Comparison of ENCODE assay signal across 1 cellular context in the genomic region with DNA sequence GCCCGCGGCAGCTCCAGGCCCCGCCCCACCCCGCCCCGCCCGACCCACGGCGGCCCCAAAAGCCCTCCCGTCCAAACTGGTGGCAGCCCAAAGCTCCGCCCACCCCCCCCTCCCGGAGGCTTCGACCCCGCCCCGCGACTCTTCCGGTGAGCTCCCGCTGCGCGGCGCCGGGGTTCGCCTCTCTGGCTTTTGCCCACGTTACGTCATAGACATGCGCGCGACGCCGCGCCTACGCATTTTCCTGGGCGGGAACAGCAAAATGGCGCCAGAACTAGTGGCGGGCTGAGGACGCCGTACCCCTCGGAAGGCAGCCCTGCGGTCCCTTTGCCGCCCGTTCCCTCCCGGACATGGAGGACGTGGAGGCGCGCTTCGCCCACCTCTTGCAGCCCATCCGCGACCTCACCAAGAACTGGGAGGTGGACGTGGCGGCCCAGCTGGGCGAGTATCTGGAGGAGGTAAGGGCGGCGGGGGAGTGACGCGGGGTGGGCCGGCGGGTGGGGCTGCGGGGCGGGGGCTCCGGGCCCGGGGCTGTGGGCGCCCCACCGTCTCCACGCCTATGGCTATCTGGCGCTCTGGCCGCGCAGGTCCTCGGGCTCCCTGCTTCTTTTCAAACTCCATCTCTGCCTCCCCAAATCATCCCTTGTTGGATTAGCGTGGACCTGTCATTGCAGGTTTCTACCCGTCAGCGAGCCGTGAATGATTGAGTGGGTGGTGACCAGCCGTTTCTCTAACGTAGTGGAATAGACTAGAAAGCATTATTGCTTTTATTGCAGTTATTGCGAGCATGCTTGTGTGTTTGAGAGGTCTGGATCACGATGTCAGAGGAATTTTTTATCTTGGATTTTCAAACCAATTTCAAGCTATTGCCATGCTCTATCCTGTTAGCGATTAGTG.
A peak's percentile ranks its signal among the peaks of the same experiment; 100 is the strongest.
TF ChIP-seq lines count a peak whose summit lies in the region.

A gene (plus strand): TSS at position 234 of the 894 bp plus-strand sequence. CDS start 114 bp downstream, at position 348.

TF ChIP-seq in H1, 55 proteins besides CTCF, POLR2A, EP300 and RAD21:
- TF ChIP-seq EGR1 (IDR thresholded peaks at IDR 0.05; ENCODE audit: borderline replicate concordance, low read depth, low read length) (peak; percentile 94), NRF1 (IDR thresholded peaks at IDR 0.05; ENCODE audit: low read depth, low read length) (peak; percentile 26; the same call in 1 of the 2 replicates), CEBPB (IDR thresholded peaks at IDR 0.05; ENCODE audit: low read depth, low read length) (peak; percentile 38; the same call in 1 of the 2 replicates), RNF2 (IDR thresholded peaks at IDR 0.05; ENCODE audit: borderline replicate concordance, low read depth, low read length, missing control alignments, poor library complexity, severe bottlenecking) (no peak), TBP (IDR thresholded peaks at IDR 0.05; ENCODE audit: low read depth, low read length) (peak; percentile 94), CHD2 (IDR thresholded peaks at IDR 0.05; ENCODE audit: low read length) (no peak), CREB1 (IDR thresholded peaks at IDR 0.05) (peak; percentile 99), TAF1 (IDR thresholded peaks at IDR 0.05; ENCODE audit: low read depth, low read length) (peak; percentile 99), RXRA (IDR thresholded peaks at IDR 0.05; ENCODE audit: insufficient read depth, low read depth, low read length) (no peak), SIRT6 (IDR thresholded peaks at IDR 0.05; ENCODE audit: low read length) (no peak), CBX8 (IDR thresholded peaks at IDR 0.05; ENCODE audit: borderline replicate concordance, low read depth, low read length) (no peak), POU5F1 (IDR thresholded peaks at IDR 0.05; ENCODE audit: low read depth, low read length) (no peak), POLR2AphosphoS5 (IDR thresholded peaks at IDR 0.05; ENCODE audit: low read depth, low read length) (peak; percentile 97), JUND (IDR thresholded peaks at IDR 0.05; ENCODE audit: low read length) (peak; percentile 49; the same call in 1 of the 2 replicates), YY1 (IDR thresholded peaks at IDR 0.05; ENCODE audit: low read depth, low read length) (peak; percentile 98), CTBP2 (IDR thresholded peaks at IDR 0.05; ENCODE audit: borderline replicate concordance, insufficient read depth, insufficient read length, low read length) (no peak), SUZ12 (IDR thresholded peaks at IDR 0.05; ENCODE audit: low read length) (no peak), SRF (IDR thresholded peaks at IDR 0.05; ENCODE audit: low read depth, low read length) (peak; percentile 79), HDAC6 (IDR thresholded peaks at IDR 0.05; ENCODE audit: low read depth, low read length) (no peak), TAF7 (optimal IDR thresholded peaks at IDR 0.05; ENCODE audit: borderline replicate concordance, low read depth, low read length) (peak; percentile 96), CBX5 (IDR thresholded peaks at IDR 0.05; ENCODE audit: low read depth, low read length) (no peak), PHF8 (conservative IDR thresholded peaks at IDR 0.05; ENCODE audit: low read depth, low read length) (peak; percentile 97), RBBP5 (IDR thresholded peaks at IDR 0.05; ENCODE audit: borderline replicate concordance, low read depth, low read length) (0 out of 2 replicates have a peak, but pooled peaks have one; percentile 29), KDM5A (IDR thresholded peaks at IDR 0.05; ENCODE audit: low read length) (peak; percentile 99), HDAC2 (IDR thresholded peaks at IDR 0.05; ENCODE audit: borderline replicate concordance in 1 of 2, low read depth in 2 of 2, low read length in 2 of 2) (peak in 1 of 2 experiments; percentile 92; a peak in 1 of 4 replicates), SP1 (IDR thresholded peaks at IDR 0.05; ENCODE audit: low read depth, low read length) (peak; percentile 68; the same call in 1 of the 2 replicates), SP2 (IDR thresholded peaks at IDR 0.05; ENCODE audit: low read length) (no peak), JUN (IDR thresholded peaks at IDR 0.05; ENCODE audit: low read depth, low read length) (no peak), GABPA (IDR thresholded peaks at IDR 0.05; ENCODE audit: borderline replicate concordance, insufficient read depth, low read length) (no peak; the same call in 1 of the 2 replicates), EZH2 (IDR thresholded peaks at IDR 0.05; ENCODE audit: low read depth, low read length, severe bottlenecking) (no peak), ASH2L (IDR thresholded peaks at IDR 0.05; ENCODE audit: low read length) (peak; percentile 50), BRCA1 (IDR thresholded peaks at IDR 0.05; ENCODE audit: low read depth, low read length) (peak; percentile 13; the same call in 1 of the 2 replicates), KDM4A (IDR thresholded peaks at IDR 0.05; ENCODE audit: low read depth, low read length, severe bottlenecking) (peak; percentile 42), BCL11A (IDR thresholded peaks at IDR 0.05; ENCODE audit: low read depth in 2 of 2, low read length in 2 of 2) (no peak), SP4 (IDR thresholded peaks at IDR 0.05; ENCODE audit: low read length) (no peak), KDM1A (IDR thresholded peaks at IDR 0.05; ENCODE audit: borderline replicate concordance, low read length) (no peak), RFX5 (IDR thresholded peaks at IDR 0.05; ENCODE audit: borderline replicate concordance, low read depth, low read length) (no peak), SIN3A (conservative IDR thresholded peaks at IDR 0.05 in 1 of 2, IDR thresholded peaks at IDR 0.05 in 1 of 2; ENCODE audit: low read depth in 1 of 2, low read length in 2 of 2) (peak; percentile 49 to 66; a peak in 1 of 4 replicates), TEAD4 (IDR thresholded peaks at IDR 0.05; ENCODE audit: low read depth, low read length) (no peak), SAP30 (IDR thresholded peaks at IDR 0.05; ENCODE audit: insufficient read depth, insufficient replicate concordance, low read length) (no peak), FOSL1 (IDR thresholded peaks at IDR 0.05; ENCODE audit: insufficient read depth, low read depth, low read length) (no peak)
- TF ChIP-seq, protein P1, sequence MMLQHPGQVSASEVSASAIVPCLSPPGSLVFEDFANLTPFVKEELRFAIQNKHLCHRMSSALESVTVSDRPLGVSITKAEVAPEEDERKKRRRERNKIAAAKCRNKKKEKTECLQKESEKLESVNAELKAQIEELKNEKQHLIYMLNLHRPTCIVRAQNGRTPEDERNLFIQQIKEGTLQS (IDR thresholded peaks at IDR 0.05; ENCODE audit: insufficient read depth, low read depth, low read length): peak; percentile 83
- TF ChIP-seq, protein P2, sequence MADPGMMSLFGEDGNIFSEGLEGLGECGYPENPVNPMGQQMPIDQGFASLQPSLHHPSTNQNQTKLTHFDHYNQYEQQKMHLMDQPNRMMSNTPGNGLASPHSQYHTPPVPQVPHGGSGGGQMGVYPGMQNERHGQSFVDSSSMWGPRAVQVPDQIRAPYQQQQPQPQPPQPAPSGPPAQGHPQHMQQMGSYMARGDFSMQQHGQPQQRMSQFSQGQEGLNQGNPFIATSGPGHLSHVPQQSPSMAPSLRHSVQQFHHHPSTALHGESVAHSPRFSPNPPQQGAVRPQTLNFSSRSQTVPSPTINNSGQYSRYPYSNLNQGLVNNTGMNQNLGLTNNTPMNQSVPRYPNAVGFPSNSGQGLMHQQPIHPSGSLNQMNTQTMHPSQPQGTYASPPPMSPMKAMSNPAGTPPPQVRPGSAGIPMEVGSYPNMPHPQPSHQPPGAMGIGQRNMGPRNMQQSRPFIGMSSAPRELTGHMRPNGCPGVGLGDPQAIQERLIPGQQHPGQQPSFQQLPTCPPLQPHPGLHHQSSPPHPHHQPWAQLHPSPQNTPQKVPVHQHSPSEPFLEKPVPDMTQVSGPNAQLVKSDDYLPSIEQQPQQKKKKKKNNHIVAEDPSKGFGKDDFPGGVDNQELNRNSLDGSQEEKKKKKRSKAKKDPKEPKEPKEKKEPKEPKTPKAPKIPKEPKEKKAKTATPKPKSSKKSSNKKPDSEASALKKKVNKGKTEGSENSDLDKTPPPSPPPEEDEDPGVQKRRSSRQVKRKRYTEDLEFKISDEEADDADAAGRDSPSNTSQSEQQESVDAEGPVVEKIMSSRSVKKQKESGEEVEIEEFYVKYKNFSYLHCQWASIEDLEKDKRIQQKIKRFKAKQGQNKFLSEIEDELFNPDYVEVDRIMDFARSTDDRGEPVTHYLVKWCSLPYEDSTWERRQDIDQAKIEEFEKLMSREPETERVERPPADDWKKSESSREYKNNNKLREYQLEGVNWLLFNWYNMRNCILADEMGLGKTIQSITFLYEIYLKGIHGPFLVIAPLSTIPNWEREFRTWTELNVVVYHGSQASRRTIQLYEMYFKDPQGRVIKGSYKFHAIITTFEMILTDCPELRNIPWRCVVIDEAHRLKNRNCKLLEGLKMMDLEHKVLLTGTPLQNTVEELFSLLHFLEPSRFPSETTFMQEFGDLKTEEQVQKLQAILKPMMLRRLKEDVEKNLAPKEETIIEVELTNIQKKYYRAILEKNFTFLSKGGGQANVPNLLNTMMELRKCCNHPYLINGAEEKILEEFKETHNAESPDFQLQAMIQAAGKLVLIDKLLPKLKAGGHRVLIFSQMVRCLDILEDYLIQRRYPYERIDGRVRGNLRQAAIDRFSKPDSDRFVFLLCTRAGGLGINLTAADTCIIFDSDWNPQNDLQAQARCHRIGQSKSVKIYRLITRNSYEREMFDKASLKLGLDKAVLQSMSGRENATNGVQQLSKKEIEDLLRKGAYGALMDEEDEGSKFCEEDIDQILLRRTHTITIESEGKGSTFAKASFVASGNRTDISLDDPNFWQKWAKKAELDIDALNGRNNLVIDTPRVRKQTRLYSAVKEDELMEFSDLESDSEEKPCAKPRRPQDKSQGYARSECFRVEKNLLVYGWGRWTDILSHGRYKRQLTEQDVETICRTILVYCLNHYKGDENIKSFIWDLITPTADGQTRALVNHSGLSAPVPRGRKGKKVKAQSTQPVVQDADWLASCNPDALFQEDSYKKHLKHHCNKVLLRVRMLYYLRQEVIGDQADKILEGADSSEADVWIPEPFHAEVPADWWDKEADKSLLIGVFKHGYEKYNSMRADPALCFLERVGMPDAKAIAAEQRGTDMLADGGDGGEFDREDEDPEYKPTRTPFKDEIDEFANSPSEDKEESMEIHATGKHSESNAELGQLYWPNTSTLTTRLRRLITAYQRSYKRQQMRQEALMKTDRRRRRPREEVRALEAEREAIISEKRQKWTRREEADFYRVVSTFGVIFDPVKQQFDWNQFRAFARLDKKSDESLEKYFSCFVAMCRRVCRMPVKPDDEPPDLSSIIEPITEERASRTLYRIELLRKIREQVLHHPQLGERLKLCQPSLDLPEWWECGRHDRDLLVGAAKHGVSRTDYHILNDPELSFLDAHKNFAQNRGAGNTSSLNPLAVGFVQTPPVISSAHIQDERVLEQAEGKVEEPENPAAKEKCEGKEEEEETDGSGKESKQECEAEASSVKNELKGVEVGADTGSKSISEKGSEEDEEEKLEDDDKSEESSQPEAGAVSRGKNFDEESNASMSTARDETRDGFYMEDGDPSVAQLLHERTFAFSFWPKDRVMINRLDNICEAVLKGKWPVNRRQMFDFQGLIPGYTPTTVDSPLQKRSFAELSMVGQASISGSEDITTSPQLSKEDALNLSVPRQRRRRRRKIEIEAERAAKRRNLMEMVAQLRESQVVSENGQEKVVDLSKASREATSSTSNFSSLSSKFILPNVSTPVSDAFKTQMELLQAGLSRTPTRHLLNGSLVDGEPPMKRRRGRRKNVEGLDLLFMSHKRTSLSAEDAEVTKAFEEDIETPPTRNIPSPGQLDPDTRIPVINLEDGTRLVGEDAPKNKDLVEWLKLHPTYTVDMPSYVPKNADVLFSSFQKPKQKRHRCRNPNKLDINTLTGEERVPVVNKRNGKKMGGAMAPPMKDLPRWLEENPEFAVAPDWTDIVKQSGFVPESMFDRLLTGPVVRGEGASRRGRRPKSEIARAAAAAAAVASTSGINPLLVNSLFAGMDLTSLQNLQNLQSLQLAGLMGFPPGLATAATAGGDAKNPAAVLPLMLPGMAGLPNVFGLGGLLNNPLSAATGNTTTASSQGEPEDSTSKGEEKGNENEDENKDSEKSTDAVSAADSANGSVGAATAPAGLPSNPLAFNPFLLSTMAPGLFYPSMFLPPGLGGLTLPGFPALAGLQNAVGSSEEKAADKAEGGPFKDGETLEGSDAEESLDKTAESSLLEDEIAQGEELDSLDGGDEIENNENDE (IDR thresholded peaks at IDR 0.05; ENCODE audit: insufficient replicate concordance, low read length): no peak
- TF ChIP-seq, protein P3, sequence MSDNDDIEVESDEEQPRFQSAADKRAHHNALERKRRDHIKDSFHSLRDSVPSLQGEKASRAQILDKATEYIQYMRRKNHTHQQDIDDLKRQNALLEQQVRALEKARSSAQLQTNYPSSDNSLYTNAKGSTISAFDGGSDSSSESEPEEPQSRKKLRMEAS (IDR thresholded peaks at IDR 0.05): peak; percentile 57; the same call in 1 of the 2 replicates
- TF ChIP-seq, protein P4, sequence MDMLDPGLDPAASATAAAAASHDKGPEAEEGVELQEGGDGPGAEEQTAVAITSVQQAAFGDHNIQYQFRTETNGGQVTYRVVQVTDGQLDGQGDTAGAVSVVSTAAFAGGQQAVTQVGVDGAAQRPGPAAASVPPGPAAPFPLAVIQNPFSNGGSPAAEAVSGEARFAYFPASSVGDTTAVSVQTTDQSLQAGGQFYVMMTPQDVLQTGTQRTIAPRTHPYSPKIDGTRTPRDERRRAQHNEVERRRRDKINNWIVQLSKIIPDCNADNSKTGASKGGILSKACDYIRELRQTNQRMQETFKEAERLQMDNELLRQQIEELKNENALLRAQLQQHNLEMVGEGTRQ (IDR thresholded peaks at IDR 0.05; ENCODE audit: low read length): no peak
- TF ChIP-seq, protein P5, sequence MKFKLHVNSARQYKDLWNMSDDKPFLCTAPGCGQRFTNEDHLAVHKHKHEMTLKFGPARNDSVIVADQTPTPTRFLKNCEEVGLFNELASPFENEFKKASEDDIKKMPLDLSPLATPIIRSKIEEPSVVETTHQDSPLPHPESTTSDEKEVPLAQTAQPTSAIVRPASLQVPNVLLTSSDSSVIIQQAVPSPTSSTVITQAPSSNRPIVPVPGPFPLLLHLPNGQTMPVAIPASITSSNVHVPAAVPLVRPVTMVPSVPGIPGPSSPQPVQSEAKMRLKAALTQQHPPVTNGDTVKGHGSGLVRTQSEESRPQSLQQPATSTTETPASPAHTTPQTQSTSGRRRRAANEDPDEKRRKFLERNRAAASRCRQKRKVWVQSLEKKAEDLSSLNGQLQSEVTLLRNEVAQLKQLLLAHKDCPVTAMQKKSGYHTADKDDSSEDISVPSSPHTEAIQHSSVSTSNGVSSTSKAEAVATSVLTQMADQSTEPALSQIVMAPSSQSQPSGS (IDR thresholded peaks at IDR 0.05; ENCODE audit: low read length): peak; percentile 46; the same call in 1 of the 2 replicates
- TF ChIP-seq, protein P6, sequence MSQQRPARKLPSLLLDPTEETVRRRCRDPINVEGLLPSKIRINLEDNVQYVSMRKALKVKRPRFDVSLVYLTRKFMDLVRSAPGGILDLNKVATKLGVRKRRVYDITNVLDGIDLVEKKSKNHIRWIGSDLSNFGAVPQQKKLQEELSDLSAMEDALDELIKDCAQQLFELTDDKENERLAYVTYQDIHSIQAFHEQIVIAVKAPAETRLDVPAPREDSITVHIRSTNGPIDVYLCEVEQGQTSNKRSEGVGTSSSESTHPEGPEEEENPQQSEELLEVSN (IDR thresholded peaks at IDR 0.05): peak; percentile 57; the same call in 1 of the 2 replicates
